ENCODE assay signal across 12 cellular contexts in genomic region chr9:121649476-121650219, GRCh38. TPM values are rescaled to one million over a fixed set of nuclear protein-coding genes. Genes with fewer than 3 reads are reported as not detected.
A peak's percentile ranks its signal among the peaks of the same experiment; 100 is the strongest.
DNase-seq lines count a peak whose midpoint lies in the region; ATAC-seq and TF ChIP-seq lines count a peak whose summit lies in the region.
"Had no signal": no experiment of that assay in that cellular context is flagged by ENCODE, and none has a peak within 500 bp of the region (broad histone marks: within the 10 kb centered on the region; RNA-seq: fewer than 3 reads in every experiment).

No MANE protein-coding gene starts in this region.

- peak overlapping the region; percentile 79 for H3K4me3 Mint-ChIP-seq in WTC11

- H3K4me3 ChIP-seq in mesodermal cell (ENCODE audit: extremely low read depth, insufficient read depth, low read length, poor library complexity, severe bottlenecking) (no peak overlapping the region), thyroid gland (replicated peaks in 1 of 3) (no peak overlapping the region)

- CTCF ChIA-PET in WTC11 (lab: Charles Lee), result interaction anchor here (0.9 to 2.9 kb wide), 8 partner anchors 9 to 103 kb away, joined by 4 to 23 read pairs (median 8); no protein-coding TSS in a partner anchor

- H3K36me3 ChIP-seq in mesodermal cell (ENCODE audit: control insufficient read depth, insufficient read depth, low read length) (no peaks in the 10 kb centered on the region), thyroid gland (no peaks in the 10 kb centered on the region)
- H3K36me3 ChIP-seq: brain microvascular endothelial cell had no signal

- H3K27me3 Mint-ChIP-seq in WTC11 (ENCODE audit: low read depth), result peaks cover 9% of the 10 kb centered on the region; the same call in 1 of the 2 replicates

- ATAC-seq in WTC11 (no peak; the same call in 1 of the 2 replicates), HG02885 (IDR thresholded peaks at IDR 0.05; ENCODE audit: poor library complexity, unreplicated experiment) (no peak), HG03175 (IDR thresholded peaks at IDR 0.05; ENCODE audit: unreplicated experiment) (no peak)

- 45 to 49% methylated on average over 7 to 8 of the region's 9 CpGs for WGBS in mesodermal cell (ENCODE audit: insufficient coverage in 2 of 2), 2 experiments
- 70 to 81% methylated on average over 8 to 9 of the region's 9 CpGs for WGBS in thyroid gland, 2 donors

- peaks cover 73% of the 10 kb centered on the region for H3K4me1 Mint-ChIP-seq in WTC11

- H3K36me3 Mint-ChIP-seq in WTC11, result no peaks in the 10 kb centered on the region

- H3K27ac ChIP-seq in mesodermal cell (ENCODE audit: low read depth, low read length, severe bottlenecking), result peak overlapping the region; percentile 63
- H3K27ac ChIP-seq in thyroid gland, result peak overlapping the region in 2 of 3 donors; percentile 33 to 39
- H3K27ac ChIP-seq: brain microvascular endothelial cell had no signal

- H3K4me1 ChIP-seq in mesodermal cell (ENCODE audit: control insufficient read depth, insufficient read depth, low read length, poor library complexity, severe bottlenecking) (peaks cover 57% of the 10 kb centered on the region), thyroid gland (peaks cover 44 to 61% of the 10 kb centered on the region in 2 donors)

- TF ChIP-seq POLR2A in thyroid gland (IDR thresholded peaks at IDR 0.05), result no peak

- POLR2A ChIA-PET in WTC11 (lab: Charles Lee), result no interaction called here

- H3K9me3 ChIP-seq in mesodermal cell (ENCODE audit: control insufficient read depth, low read length) (no peaks in the 10 kb centered on the region), thyroid gland (no peaks in the 10 kb centered on the region)

- DNase-seq in DMS 273 (lab: John Stamatoyannopoulos, UW; ENCODE audit: unreplicated experiment) (peak; percentile 50), DMS 273 treated with DMSO at 0.1 percent for 48 hours (lab: John Stamatoyannopoulos, UW) (no peak), WTC11 (ENCODE audit: low spot score) (no peak), thyroid gland (no peak), middle frontal gyrus (ENCODE audit: extremely low spot score, low spot score) (no peak)
- DNase-seq: 8988T; activated CD4-positive, alpha-beta T cell treated with anti-CD3 and anti-CD28 coated beads, Interleukin-2, amount 10 ng/mL, durations not matched to agents 24 days and 14 days; activated effector memory CD4-positive, alpha-beta T cell treated with Interleukin-2 at 50 U/mL for 16 hours; brain microvascular endothelial cell had no signal

- no peaks in the 10 kb centered on the region for H3K27me3 ChIP-seq in thyroid gland

- no peak overlapping the region for H3K27ac Mint-ChIP-seq in WTC11
- H3K27ac Mint-ChIP-seq: activated CD4-positive, alpha-beta T cell treated with anti-CD3 and anti-CD28 coated beads, Interleukin-2, amount 10 ng/mL, durations not matched to agents 24 days and 14 days had no signal

- TF ChIP-seq CTCF in WTC11 (IDR thresholded peaks at IDR 0.05) (no peak), thyroid gland (IDR thresholded peaks at IDR 0.05) (no peak)

- intact Hi-C loops in thyroid gland (cut with DNase I), result no loop called here

- H3K9me3 Mint-ChIP-seq in WTC11, result no peaks in the 10 kb centered on the region
- H3K9me3 Mint-ChIP-seq: activated CD4-positive, alpha-beta T cell treated with anti-CD3 and anti-CD28 coated beads, Interleukin-2, amount 10 ng/mL, durations not matched to agents 24 days and 14 days had no signal

TF ChIP-seq in WTC11, 78 proteins besides CTCF, POLR2A, EP300 and RAD21 (continues in another document):
- TF ChIP-seq GRHL2 (CRISPR knock-in tag; IDR thresholded peaks at IDR 0.05; ENCODE audit: insufficient replicate concordance, severe bottlenecking) (no peak), ZNF396 (CRISPR knock-in tag; IDR thresholded peaks at IDR 0.05; ENCODE audit: borderline replicate concordance) (no peak), ATF3 (CRISPR knock-in tag; conservative IDR thresholded peaks at IDR 0.05) (no peak), AR (CRISPR knock-in tag; IDR thresholded peaks at IDR 0.05) (no peak), CDX4 (CRISPR knock-in tag; IDR thresholded peaks at IDR 0.05; ENCODE audit: borderline replicate concordance) (no peak), CREB1 (CRISPR knock-in tag; IDR thresholded peaks at IDR 0.05) (no peak), JAZF1 (CRISPR knock-in tag; IDR thresholded peaks at IDR 0.05) (no peak)
- TF ChIP-seq, protein P1, sequence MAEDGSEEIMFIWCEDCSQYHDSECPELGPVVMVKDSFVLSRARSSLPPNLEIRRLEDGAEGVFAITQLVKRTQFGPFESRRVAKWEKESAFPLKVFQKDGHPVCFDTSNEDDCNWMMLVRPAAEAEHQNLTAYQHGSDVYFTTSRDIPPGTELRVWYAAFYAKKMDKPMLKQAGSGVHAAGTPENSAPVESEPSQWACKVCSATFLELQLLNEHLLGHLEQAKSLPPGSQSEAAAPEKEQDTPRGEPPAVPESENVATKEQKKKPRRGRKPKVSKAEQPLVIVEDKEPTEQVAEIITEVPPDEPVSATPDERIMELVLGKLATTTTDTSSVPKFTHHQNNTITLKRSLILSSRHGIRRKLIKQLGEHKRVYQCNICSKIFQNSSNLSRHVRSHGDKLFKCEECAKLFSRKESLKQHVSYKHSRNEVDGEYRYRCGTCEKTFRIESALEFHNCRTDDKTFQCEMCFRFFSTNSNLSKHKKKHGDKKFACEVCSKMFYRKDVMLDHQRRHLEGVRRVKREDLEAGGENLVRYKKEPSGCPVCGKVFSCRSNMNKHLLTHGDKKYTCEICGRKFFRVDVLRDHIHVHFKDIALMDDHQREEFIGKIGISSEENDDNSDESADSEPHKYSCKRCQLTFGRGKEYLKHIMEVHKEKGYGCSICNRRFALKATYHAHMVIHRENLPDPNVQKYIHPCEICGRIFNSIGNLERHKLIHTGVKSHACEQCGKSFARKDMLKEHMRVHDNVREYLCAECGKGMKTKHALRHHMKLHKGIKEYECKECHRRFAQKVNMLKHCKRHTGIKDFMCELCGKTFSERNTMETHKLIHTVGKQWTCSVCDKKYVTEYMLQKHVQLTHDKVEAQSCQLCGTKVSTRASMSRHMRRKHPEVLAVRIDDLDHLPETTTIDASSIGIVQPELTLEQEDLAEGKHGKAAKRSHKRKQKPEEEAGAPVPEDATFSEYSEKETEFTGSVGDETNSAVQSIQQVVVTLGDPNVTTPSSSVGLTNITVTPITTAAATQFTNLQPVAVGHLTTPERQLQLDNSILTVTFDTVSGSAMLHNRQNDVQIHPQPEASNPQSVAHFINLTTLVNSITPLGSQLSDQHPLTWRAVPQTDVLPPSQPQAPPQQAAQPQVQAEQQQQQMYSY (CRISPR knock-in tag; IDR thresholded peaks at IDR 0.05), result no peak
- TF ChIP-seq, protein P2, sequence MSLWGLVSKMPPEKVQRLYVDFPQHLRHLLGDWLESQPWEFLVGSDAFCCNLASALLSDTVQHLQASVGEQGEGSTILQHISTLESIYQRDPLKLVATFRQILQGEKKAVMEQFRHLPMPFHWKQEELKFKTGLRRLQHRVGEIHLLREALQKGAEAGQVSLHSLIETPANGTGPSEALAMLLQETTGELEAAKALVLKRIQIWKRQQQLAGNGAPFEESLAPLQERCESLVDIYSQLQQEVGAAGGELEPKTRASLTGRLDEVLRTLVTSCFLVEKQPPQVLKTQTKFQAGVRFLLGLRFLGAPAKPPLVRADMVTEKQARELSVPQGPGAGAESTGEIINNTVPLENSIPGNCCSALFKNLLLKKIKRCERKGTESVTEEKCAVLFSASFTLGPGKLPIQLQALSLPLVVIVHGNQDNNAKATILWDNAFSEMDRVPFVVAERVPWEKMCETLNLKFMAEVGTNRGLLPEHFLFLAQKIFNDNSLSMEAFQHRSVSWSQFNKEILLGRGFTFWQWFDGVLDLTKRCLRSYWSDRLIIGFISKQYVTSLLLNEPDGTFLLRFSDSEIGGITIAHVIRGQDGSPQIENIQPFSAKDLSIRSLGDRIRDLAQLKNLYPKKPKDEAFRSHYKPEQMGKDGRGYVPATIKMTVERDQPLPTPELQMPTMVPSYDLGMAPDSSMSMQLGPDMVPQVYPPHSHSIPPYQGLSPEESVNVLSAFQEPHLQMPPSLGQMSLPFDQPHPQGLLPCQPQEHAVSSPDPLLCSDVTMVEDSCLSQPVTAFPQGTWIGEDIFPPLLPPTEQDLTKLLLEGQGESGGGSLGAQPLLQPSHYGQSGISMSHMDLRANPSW (CRISPR knock-in tag; conservative IDR thresholded peaks at IDR 0.05; ENCODE audit: low read depth), result no peak

RNA-seq across cellular contexts. Expression of gene DAB2IP, which starts 1.8 kb away (rescaled TPM):
- total RNA-seq in WTC11 (2021) (35.0 to 52.6 TPM (median 35.7 TPM) in 3 replicates), thyroid gland (10 to 100 TPM; 26.0 to 48.5 (median 38.2) TPM)
- polyA plus RNA-seq in mesodermal cell (2013, experiment 1 of 2), result 49.6 TPM
- polyA plus RNA-seq in mesodermal cell (2013, experiment 2 of 2), result 34.2 TPM
- total RNA-seq: activated CD4-positive, alpha-beta T cell treated with anti-CD3 and anti-CD28 coated beads, Interleukin-2, amount 10 ng/mL, durations not matched to agents 24 days and 14 days had no signal
